ENCODE assay signal across 8 cellular contexts in genomic region chr1:100895540-100896480, GRCh38. TPM values are rescaled to one million over a fixed set of nuclear protein-coding genes. Genes with fewer than 3 reads are reported as not detected.
DNase-seq lines count a peak whose midpoint lies in the region; ATAC-seq and TF ChIP-seq lines count a peak whose summit lies in the region.

SLC30A7 (plus strand) TSS chr1:100896090; CDS start chr1:100896263, 173 bp downstream.

- H3K27ac ChIP-seq in left ventricle myocardium inferior (replicated peaks): peak within 1 kb of the TSS; percentile 97
- peak within 1 kb of the TSS; percentile 98 for H3K27ac ChIP-seq in upper lobe of right lung

- peak within 1 kb of the TSS; percentile 83 for H3K4me3 ChIP-seq in left ventricle myocardium inferior
- peak within 1 kb of the TSS; percentile 90 for H3K4me3 ChIP-seq in upper lobe of right lung

- peaks cover 33% of the 10 kb centered on the region for H3K4me1 Mint-ChIP-seq in T-helper 17 cell
- peaks cover 24% of the 10 kb centered on the region for H3K4me1 Mint-ChIP-seq in progenitor cell of endocrine pancreas (ENCODE audit: low read depth)

- intact Hi-C loops in left ventricle myocardium inferior (cut with micrococcal nuclease): no loop called here
- intact Hi-C loops in upper lobe of right lung (cut with DNase I): no loop called here

- H3K9me3 Mint-ChIP-seq in progenitor cell of endocrine pancreas (ENCODE audit: low read depth): peaks cover 7% of the 10 kb centered on the region

- H3K4me1 ChIP-seq in left ventricle myocardium inferior (peaks cover 51% of the 10 kb centered on the region), upper lobe of right lung (peaks cover 30% of the 10 kb centered on the region)

- H3K27ac Mint-ChIP-seq in T-helper 17 cell (peak within 1 kb of the TSS; percentile 100), progenitor cell of endocrine pancreas (peak within 1 kb of the TSS; percentile 97)

- DNase-seq in NCI-H1694 treated with DMSO at 0.1 percent for 48 hours (lab: John Stamatoyannopoulos, UW): peak; percentile 76
- peak; percentile 95 to 97 (median 97) for DNase-seq in T-helper 17 cell
- DNase-seq in amygdala (lab: John Stamatoyannopoulos, UW): peak; percentile 31 to 94 (median 86)
- DNase-seq in left ventricle myocardium inferior: peak; percentile 96
- DNase-seq in progenitor cell of endocrine pancreas (ENCODE audit: low spot score, unreplicated experiment): peak; percentile 88
- DNase-seq in upper lobe of right lung: peak; percentile 99

- ATAC-seq in GM18498 (IDR thresholded peaks at IDR 0.05; ENCODE audit: unreplicated experiment) (peak; percentile 80), HG02884 (IDR thresholded peaks at IDR 0.05; ENCODE audit: unreplicated experiment) (peak; percentile 64), T-helper 17 cell (peak; percentile 82), upper lobe of right lung (peak; percentile 97)

- H3K4me3 Mint-ChIP-seq in T-helper 17 cell (peak within 1 kb of the TSS; percentile 99), progenitor cell of endocrine pancreas (ENCODE audit: low read depth) (peak within 1 kb of the TSS; percentile 100)

- no peak for TF ChIP-seq CTCF in left ventricle myocardium inferior (IDR thresholded peaks at IDR 0.05; ENCODE audit: borderline replicate concordance)
- TF ChIP-seq CTCF in progenitor cell of endocrine pancreas (IDR thresholded peaks at IDR 0.05; ENCODE audit: unreplicated experiment): no peak
- TF ChIP-seq CTCF in upper lobe of right lung (IDR thresholded peaks at IDR 0.05): no peak

- no peaks in the 10 kb centered on the region for H3K27me3 Mint-ChIP-seq in T-helper 17 cell
- H3K27me3 Mint-ChIP-seq in progenitor cell of endocrine pancreas: no peaks in the 10 kb centered on the region

- peaks cover 26% of the 10 kb centered on the region for H3K36me3 ChIP-seq in left ventricle myocardium inferior
- peaks cover 21% of the 10 kb centered on the region for H3K36me3 ChIP-seq in upper lobe of right lung

- H3K27me3 ChIP-seq in left ventricle myocardium inferior (ENCODE audit: low read depth) (no peaks in the 10 kb centered on the region), upper lobe of right lung (no peaks in the 10 kb centered on the region)

- H3K9me3 ChIP-seq in T-helper 17 cell (ENCODE audit: control insufficient read depth, low read length, poor library complexity, severe bottlenecking) (no peaks in the 10 kb centered on the region), left ventricle myocardium inferior (replicated peaks) (no peaks in the 10 kb centered on the region), upper lobe of right lung (no peaks in the 10 kb centered on the region)

- H3K36me3 Mint-ChIP-seq in T-helper 17 cell (ENCODE audit: low read depth) (peaks cover 9% of the 10 kb centered on the region), progenitor cell of endocrine pancreas (ENCODE audit: insufficient read depth) (peaks cover 18% of the 10 kb centered on the region)

RNA-seq across cellular contexts. Expression of gene SLC30A7, which starts in this region (rescaled TPM):
- total RNA-seq in T-helper 17 cell (10 to 100 TPM; 26.3 to 34.5 TPM), left ventricle myocardium inferior (5.7 TPM), progenitor cell of endocrine pancreas (28.2 and 30.7 TPM in 2 replicates), upper lobe of right lung (35.1 TPM)

Comparison
In these comparisons a context has a peak if more than half of its experiments do, and no peak if none do; other contexts are left out.
1. Peak in every context shown above with its lines: DNase-seq, ATAC-seq, H3K4me3 ChIP-seq and H3K27ac ChIP-seq.